Comparison of ENCODE assay signal across 1 cellular context in the genomic region with DNA sequence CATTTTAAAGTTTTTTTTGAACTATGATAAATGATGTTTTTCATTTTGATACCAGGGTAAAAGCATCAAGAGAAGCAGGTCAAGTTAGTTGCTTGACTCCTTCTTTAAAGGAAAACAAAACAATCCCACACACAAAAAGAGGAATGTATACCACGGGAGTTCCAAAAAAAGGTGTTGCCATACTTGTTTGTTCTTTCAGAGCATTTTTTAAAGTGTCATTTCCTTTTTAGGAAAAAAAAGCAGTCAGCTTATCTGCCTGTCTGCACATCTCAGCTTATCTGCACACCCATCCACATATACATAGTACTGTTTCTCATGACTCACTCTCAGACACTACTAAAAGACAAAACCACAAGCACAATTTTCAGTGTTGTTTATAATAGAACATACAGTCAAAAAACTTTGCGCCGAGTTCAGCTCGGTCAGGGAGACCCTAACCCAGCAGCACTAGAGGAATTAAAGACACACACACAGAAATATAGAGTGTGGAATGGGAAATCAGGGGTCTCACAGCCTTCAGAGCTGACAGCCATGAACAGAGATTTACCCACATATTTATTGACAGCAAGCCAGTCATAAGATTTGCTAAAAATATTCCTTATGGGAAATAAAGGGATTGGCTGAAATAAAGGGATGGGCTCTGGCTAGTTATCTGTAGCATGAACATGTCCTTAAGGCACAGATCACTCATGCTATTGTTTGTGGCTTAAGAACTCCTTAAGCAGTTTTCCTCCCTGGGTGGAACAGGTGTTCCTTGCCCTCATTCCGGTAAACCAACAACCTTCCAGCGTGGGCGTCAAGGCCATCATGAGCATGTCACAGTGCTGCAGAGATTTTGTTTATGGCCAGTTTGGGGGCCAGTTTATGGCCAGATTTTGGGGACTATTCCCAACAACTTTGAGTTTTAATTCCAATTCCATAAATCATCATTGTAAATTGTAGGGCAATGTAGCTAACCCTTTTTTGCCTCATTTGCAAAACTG.
TF ChIP-seq lines count a peak whose summit lies in the region.

No MANE protein-coding gene starts in this region.

TF ChIP-seq in K562, 482 proteins besides CTCF, POLR2A, EP300 and RAD21 (continued from another document and continues in another):
- TF ChIP-seq HNRNPK (IDR thresholded peaks at IDR 0.05; ENCODE audit: low read depth, low read length, poor library complexity, severe bottlenecking) = no peak
- no peak for TF ChIP-seq RBM14 (IDR thresholded peaks at IDR 0.05; ENCODE audit: borderline replicate concordance, insufficient read depth, low read depth, low read length)
- peak; percentile 39; the same call in 1 of the 2 replicates for TF ChIP-seq ELF1 (tag; IDR thresholded peaks at IDR 0.05)
- TF ChIP-seq CREM (IDR thresholded peaks at IDR 0.05; ENCODE audit: low read depth) = peak; percentile 69
- TF ChIP-seq, protein P1, sequence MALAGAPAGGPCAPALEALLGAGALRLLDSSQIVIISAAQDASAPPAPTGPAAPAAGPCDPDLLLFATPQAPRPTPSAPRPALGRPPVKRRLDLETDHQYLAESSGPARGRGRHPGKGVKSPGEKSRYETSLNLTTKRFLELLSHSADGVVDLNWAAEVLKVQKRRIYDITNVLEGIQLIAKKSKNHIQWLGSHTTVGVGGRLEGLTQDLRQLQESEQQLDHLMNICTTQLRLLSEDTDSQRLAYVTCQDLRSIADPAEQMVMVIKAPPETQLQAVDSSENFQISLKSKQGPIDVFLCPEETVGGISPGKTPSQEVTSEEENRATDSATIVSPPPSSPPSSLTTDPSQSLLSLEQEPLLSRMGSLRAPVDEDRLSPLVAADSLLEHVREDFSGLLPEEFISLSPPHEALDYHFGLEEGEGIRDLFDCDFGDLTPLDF (CRISPR knock-in tag; IDR thresholded peaks at IDR 0.05) = no peak
- TF ChIP-seq, protein P2, sequence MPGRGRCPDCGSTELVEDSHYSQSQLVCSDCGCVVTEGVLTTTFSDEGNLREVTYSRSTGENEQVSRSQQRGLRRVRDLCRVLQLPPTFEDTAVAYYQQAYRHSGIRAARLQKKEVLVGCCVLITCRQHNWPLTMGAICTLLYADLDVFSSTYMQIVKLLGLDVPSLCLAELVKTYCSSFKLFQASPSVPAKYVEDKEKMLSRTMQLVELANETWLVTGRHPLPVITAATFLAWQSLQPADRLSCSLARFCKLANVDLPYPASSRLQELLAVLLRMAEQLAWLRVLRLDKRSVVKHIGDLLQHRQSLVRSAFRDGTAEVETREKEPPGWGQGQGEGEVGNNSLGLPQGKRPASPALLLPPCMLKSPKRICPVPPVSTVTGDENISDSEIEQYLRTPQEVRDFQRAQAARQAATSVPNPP (IDR thresholded peaks at IDR 0.05; ENCODE audit: borderline replicate concordance, insufficient read depth, insufficient read length) = no peak
- no peak for TF ChIP-seq CCAR2 (IDR thresholded peaks at IDR 0.05; ENCODE audit: low read depth, low read length)
- TF ChIP-seq FOSL1 (tag; conservative IDR thresholded peaks at IDR 0.05) = peak; percentile 99
- no peak for TF ChIP-seq CBX1 (IDR thresholded peaks at IDR 0.05; ENCODE audit: low read depth)
- TF ChIP-seq MAFK (IDR thresholded peaks at IDR 0.05; ENCODE audit: low read length) = peak; percentile 75
- TF ChIP-seq ZNF764 (CRISPR knock-in tag; IDR thresholded peaks at IDR 0.05; ENCODE audit: low read depth) = no peak
- TF ChIP-seq ZNF311 (CRISPR knock-in tag; IDR thresholded peaks at IDR 0.05) = peak; percentile 52; the same call in 1 of the 2 replicates
- peak; percentile 86 for TF ChIP-seq MAFG (tag; conservative IDR thresholded peaks at IDR 0.05)
- TF ChIP-seq ZNF644 (tag; IDR thresholded peaks at IDR 0.05; ENCODE audit: low read depth) = peak; percentile 77; the same call in 1 of the 2 replicates
- TF ChIP-seq, protein P3, sequence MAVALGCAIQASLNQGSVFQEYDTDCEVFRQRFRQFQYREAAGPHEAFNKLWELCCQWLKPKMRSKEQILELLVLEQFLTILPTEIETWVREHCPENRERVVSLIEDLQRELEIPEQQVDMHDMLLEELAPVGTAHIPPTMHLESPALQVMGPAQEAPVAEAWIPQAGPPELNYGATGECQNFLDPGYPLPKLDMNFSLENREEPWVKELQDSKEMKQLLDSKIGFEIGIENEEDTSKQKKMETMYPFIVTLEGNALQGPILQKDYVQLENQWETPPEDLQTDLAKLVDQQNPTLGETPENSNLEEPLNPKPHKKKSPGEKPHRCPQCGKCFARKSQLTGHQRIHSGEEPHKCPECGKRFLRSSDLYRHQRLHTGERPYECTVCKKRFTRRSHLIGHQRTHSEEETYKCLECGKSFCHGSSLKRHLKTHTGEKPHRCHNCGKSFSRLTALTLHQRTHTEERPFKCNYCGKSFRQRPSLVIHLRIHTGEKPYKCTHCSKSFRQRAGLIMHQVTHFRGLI (CRISPR knock-in tag; IDR thresholded peaks at IDR 0.05) = no peak
- TF ChIP-seq SMAD3 (CRISPR knock-in tag; conservative IDR thresholded peaks at IDR 0.05) = no peak; the same call in 1 of the 2 replicates
- no peak for TF ChIP-seq ZNF398 (CRISPR knock-in tag; IDR thresholded peaks at IDR 0.05)
- no peak for TF ChIP-seq THAP12 (CRISPR knock-in tag; IDR thresholded peaks at IDR 0.05)
- TF ChIP-seq BACH1 (tag; IDR thresholded peaks at IDR 0.05) = peak; percentile 67; the same call in 1 of the 2 replicates
- peak; percentile 71; the same call in 1 of the 2 replicates for TF ChIP-seq KLF16 (IDR thresholded peaks at IDR 0.05)
- TF ChIP-seq, protein P4, sequence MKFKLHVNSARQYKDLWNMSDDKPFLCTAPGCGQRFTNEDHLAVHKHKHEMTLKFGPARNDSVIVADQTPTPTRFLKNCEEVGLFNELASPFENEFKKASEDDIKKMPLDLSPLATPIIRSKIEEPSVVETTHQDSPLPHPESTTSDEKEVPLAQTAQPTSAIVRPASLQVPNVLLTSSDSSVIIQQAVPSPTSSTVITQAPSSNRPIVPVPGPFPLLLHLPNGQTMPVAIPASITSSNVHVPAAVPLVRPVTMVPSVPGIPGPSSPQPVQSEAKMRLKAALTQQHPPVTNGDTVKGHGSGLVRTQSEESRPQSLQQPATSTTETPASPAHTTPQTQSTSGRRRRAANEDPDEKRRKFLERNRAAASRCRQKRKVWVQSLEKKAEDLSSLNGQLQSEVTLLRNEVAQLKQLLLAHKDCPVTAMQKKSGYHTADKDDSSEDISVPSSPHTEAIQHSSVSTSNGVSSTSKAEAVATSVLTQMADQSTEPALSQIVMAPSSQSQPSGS (CRISPR knock-in tag; IDR thresholded peaks at IDR 0.05) = no peak
- no peak for TF ChIP-seq TFAM (CRISPR knock-in tag; conservative IDR thresholded peaks at IDR 0.05)
- TF ChIP-seq, protein P5, sequence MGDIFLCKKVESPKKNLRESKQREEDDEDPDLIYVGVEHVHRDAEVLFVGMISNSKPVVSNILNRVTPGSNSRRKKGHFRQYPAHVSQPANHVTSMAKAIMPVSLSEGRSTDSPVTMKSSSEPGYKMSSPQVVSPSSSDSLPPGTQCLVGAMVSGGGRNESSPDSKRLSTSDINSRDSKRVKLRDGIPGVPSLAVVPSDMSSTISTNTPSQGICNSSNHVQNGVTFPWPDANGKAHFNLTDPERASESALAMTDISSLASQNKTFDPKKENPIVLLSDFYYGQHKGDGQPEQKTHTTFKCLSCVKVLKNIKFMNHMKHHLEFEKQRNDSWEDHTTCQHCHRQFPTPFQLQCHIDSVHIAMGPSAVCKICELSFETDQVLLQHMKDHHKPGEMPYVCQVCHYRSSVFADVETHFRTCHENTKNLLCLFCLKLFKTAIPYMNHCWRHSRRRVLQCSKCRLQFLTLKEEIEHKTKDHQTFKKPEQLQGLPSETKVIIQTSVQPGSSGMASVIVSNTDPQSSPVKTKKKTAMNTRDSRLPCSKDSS (IDR thresholded peaks at IDR 0.05; ENCODE audit: low read depth, partially characterized antibody) = no peak
- no peak for TF ChIP-seq CEBPB (tag; IDR thresholded peaks at IDR 0.05)
- TF ChIP-seq ZNF232 (CRISPR knock-in tag; IDR thresholded peaks at IDR 0.05) = no peak
- peak; percentile 73; the same call in 1 of the 2 replicates for TF ChIP-seq ZNF584 (CRISPR knock-in tag; IDR thresholded peaks at IDR 0.05; ENCODE audit: low read depth)
- no peak for TF ChIP-seq CHD1 (IDR thresholded peaks at IDR 0.05; ENCODE audit: low read length)
- TF ChIP-seq BRD9 (IDR thresholded peaks at IDR 0.05; ENCODE audit: low read depth, partially characterized antibody) = no peak
- no peak for TF ChIP-seq POLR2G (IDR thresholded peaks at IDR 0.05; ENCODE audit: low read depth, low read length)
- TF ChIP-seq, protein P6, sequence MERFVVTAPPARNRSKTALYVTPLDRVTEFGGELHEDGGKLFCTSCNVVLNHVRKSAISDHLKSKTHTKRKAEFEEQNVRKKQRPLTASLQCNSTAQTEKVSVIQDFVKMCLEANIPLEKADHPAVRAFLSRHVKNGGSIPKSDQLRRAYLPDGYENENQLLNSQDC (CRISPR knock-in tag; IDR thresholded peaks at IDR 0.05) = no peak
- TF ChIP-seq, protein P7, sequence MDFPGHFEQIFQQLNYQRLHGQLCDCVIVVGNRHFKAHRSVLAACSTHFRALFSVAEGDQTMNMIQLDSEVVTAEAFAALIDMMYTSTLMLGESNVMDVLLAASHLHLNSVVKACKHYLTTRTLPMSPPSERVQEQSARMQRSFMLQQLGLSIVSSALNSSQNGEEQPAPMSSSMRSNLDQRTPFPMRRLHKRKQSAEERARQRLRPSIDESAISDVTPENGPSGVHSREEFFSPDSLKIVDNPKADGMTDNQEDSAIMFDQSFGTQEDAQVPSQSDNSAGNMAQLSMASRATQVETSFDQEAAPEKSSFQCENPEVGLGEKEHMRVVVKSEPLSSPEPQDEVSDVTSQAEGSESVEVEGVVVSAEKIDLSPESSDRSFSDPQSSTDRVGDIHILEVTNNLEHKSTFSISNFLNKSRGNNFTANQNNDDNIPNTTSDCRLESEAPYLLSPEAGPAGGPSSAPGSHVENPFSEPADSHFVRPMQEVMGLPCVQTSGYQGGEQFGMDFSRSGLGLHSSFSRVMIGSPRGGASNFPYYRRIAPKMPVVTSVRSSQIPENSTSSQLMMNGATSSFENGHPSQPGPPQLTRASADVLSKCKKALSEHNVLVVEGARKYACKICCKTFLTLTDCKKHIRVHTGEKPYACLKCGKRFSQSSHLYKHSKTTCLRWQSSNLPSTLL (IDR thresholded peaks at IDR 0.05) = no peak
- 0 out of 2 replicates have a peak, but pooled peaks have one; percentile 36 for TF ChIP-seq TRIM28 (IDR thresholded peaks at IDR 0.05)
- TF ChIP-seq ZNF77 (CRISPR knock-in tag; IDR thresholded peaks at IDR 0.05) = no peak
- TF ChIP-seq HMG20B (CRISPR knock-in tag; IDR thresholded peaks at IDR 0.05) = no peak
- TF ChIP-seq KLF6 (CRISPR knock-in tag; IDR thresholded peaks at IDR 0.05; ENCODE audit: borderline replicate concordance) = no peak; the same call in 1 of the 2 replicates
- TF ChIP-seq CC2D1A (IDR thresholded peaks at IDR 0.05) = peak; percentile 33; the same call in 1 of the 2 replicates
- TF ChIP-seq STAT5A (IDR thresholded peaks at IDR 0.05; ENCODE audit: borderline replicate concordance, low read length) = peak; percentile 80
- TF ChIP-seq ZNF354B (CRISPR knock-in tag; IDR thresholded peaks at IDR 0.05) = no peak
- TF ChIP-seq NONO (IDR thresholded peaks at IDR 0.05; ENCODE audit: low read depth in 2 of 2, low read length in 1 of 2) = no peak
- TF ChIP-seq ZNF444 (CRISPR knock-in tag; IDR thresholded peaks at IDR 0.05) = no peak
- TF ChIP-seq HNRNPLL (IDR thresholded peaks at IDR 0.05; ENCODE audit: low read depth, low read length, poor library complexity, severe bottlenecking) = no peak
- peak; percentile 91 for TF ChIP-seq HDAC3 (IDR thresholded peaks at IDR 0.05; ENCODE audit: borderline replicate concordance, partially characterized antibody)
- TF ChIP-seq ZNF280B (CRISPR knock-in tag; IDR thresholded peaks at IDR 0.05) = no peak
- TF ChIP-seq ZNF146 (CRISPR knock-in tag; IDR thresholded peaks at IDR 0.05; ENCODE audit: unreplicated experiment) = no peak
- TF ChIP-seq PHF21A (IDR thresholded peaks at IDR 0.05; ENCODE audit: borderline replicate concordance, low read depth) = no peak
- peak; percentile 93 to 99 for TF ChIP-seq SRF (CRISPR knock-in tag; IDR thresholded peaks at IDR 0.05)
- TF ChIP-seq MECOM (CRISPR knock-in tag; IDR thresholded peaks at IDR 0.05) = no peak
- TF ChIP-seq SMARCC2 (IDR thresholded peaks at IDR 0.05; ENCODE audit: low read depth) = peak; percentile 96
- peak; percentile 99 for TF ChIP-seq DPF2 (IDR thresholded peaks at IDR 0.05)
